8 cellular contexts compared by ENCODE assay signal in the genomic region with DNA sequence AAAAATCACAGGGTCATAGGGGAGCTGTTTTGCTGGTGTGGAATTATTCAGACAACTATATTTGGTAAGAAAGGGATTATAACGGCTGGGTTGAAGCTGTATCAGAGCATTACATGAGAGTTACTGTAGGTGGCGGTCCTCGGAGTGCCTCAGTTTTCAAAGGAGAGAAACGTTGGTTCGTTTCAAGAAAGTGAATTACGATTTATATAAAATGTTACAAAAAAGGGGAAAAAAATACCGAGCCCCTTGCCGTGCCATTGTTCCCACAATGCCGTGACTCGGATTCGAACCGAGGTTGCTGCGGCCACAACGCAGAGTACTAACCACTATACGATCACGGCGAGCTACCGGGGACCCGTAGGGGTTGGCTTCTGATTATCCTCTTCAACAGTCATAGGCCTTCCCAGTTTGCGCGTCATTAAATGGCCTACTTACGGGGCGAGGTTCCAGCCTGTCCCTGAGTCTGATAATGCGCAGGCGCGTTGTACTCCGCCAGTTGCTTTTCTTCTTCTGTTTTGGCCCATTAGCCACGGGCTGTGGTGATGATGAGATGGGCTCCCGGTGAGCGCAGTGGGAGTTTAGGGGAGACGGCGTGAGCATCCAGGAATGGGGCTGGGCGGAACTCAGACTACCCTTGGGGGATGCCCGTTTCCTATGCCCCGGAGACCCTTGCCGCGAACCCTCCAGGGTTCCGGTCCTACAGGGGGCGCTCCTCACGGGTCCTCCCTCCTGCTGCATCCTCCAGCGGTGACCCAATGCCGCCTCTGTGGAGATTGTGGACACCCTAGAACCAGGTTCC. TPM values are rescaled to one million over a fixed set of nuclear protein-coding genes. Genes with fewer than 3 reads are reported as not detected.
DNase-seq lines count a peak whose midpoint lies in the region; ATAC-seq and TF ChIP-seq lines count a peak whose summit lies in the region.

No MANE protein-coding gene starts in this region.

- TF ChIP-seq CTCF in omental fat pad (IDR thresholded peaks at IDR 0.05) (peak in 1 of 3 donors; percentile 33), thoracic aorta (IDR thresholded peaks at IDR 0.05) (peak; percentile 50)

- H3K9me3 ChIP-seq in MG63 (no peaks in the 10 kb centered on the region), thoracic aorta (no peaks in the 10 kb centered on the region)

- peak; percentile 94 for ATAC-seq in omental fat pad (ENCODE audit: low FRiP score)
- ATAC-seq in thoracic aorta (ENCODE audit: insufficient number of reproducible peaks, low FRiP score, low read depth) = peak; percentile 83

- peak; percentile 92 for DNase-seq in GDM1 (lab: John Stamatoyannopoulos, UW)
- DNase-seq in H7 = peak; percentile 87
- DNase-seq in MG63 = peak; percentile 86
- DNase-seq in SIG-M5 treated with dmso at 0.1 percent for 504 hours (lab: John Stamatoyannopoulos, UW; ENCODE audit: unreplicated experiment) = peak; percentile 94
- DNase-seq in activated naive CD4-positive, alpha-beta T cell treated with Interleukin-2 at 50 U/mL for 16 hours = peak; percentile 94
- DNase-seq in glomerular endothelial cell (ENCODE audit: extremely low read depth, low read depth, low spot score) = peak; percentile 95
- DNase-seq in omental fat pad (ENCODE audit: low spot score) = peak; percentile 80
- DNase-seq in thoracic aorta (ENCODE audit: low spot score) = peak; percentile 80

- no peaks in the 10 kb centered on the region for H3K36me3 ChIP-seq in H7 (replicated peaks; ENCODE audit: control insufficient read depth, insufficient read depth, low read length)
- H3K36me3 ChIP-seq in MG63 = no peaks in the 10 kb centered on the region
- H3K36me3 ChIP-seq in thoracic aorta = no peaks in the 10 kb centered on the region

- H3K27me3 ChIP-seq in H7 (ENCODE audit: control insufficient read depth, insufficient read depth, low read length) = no peaks in the 10 kb centered on the region
- H3K27me3 ChIP-seq in MG63 = no peaks in the 10 kb centered on the region
- H3K27me3 ChIP-seq in thoracic aorta (replicated peaks; ENCODE audit: insufficient read depth) = no peaks in the 10 kb centered on the region

- H3K27ac ChIP-seq in thoracic aorta = peak overlapping the region; percentile 97 to 99

- peak overlapping the region; percentile 85 for H3K4me3 ChIP-seq in H7 (ENCODE audit: insufficient read depth, low read depth, low read length)
- H3K4me3 ChIP-seq in MG63 = peak overlapping the region; percentile 87
- peak overlapping the region; percentile 75 for H3K4me3 ChIP-seq in thoracic aorta

- peaks cover 0 to 23% of the 10 kb centered on the region in 2 donors for H3K4me1 ChIP-seq in thoracic aorta (ENCODE audit: control insufficient read depth in 1 of 2, low read depth in 2 of 2)

RNA-seq across cellular contexts. Expression of a gene that starts 10.8 kb away (rescaled TPM):
- total RNA-seq in H7 (2014; rRNA removed; shearing (Covaris generic)) = 40.0 and 56.4 TPM in 2 replicates
- 0.33 TPM in 1 of 2 replicates, not detected in the other for total RNA-seq in MG63 (2014; rRNA removed; shearing (Covaris generic); ENCODE audit: low replicate concordance)
- 1.9 and 2.8 TPM in 2 replicates for total RNA-seq in glomerular endothelial cell
- total RNA-seq in omental fat pad = 10 to 100 TPM in 1 of 4 donors, 1 to 10 TPM in 3; 1.9 to 10.5 (median 3.7) TPM
- 10 to 100 TPM; 15.1 to 18.7 TPM for total RNA-seq in thoracic aorta

RNA-seq across cellular contexts. Expression of a gene that starts 53.5 kb away (rescaled TPM):
- total RNA-seq in H7 (2014; rRNA removed; shearing (Covaris generic)) = 0.15 TPM in 1 of 2 replicates, not detected in the other
- total RNA-seq in MG63 (2014; rRNA removed; shearing (Covaris generic); ENCODE audit: low replicate concordance) = not detected in 2 replicates
- total RNA-seq in glomerular endothelial cell (not detected in 2 replicates), omental fat pad (not detected), thoracic aorta (not detected)

Comparison
In these comparisons a context has a peak if more than half of its experiments do, and no peak if none do; other contexts are left out.
1. Peak in every context shown above with its lines: DNase-seq, ATAC-seq, H3K4me3 ChIP-seq and H3K27ac ChIP-seq.